ENCODE assay signal across 8 cellular contexts in genomic region chr1:35807614-35808375, GRCh38. TPM values are rescaled to one million over a fixed set of nuclear protein-coding genes. Genes with fewer than 3 reads are reported as not detected.
A peak's percentile ranks its signal among the peaks of the same experiment; 100 is the strongest.
DNase-seq lines count a peak whose midpoint lies in the region; ATAC-seq, FAIRE-seq and TF ChIP-seq lines count a peak whose summit lies in the region.

TSS of gene AGO4 (plus strand) at chr1:35808016. CDS start at chr1:35808417, 401 bp downstream.

- ATAC-seq in HG03045 (IDR thresholded peaks at IDR 0.05; ENCODE audit: unreplicated experiment) (peak; percentile 30), HG03460 (IDR thresholded peaks at IDR 0.05; ENCODE audit: unreplicated experiment) (no peak)

- H3K4me1 ChIP-seq in SJCRH30: no peaks in the 10 kb centered on the region
- H3K4me1 ChIP-seq in cardiac muscle cell (ENCODE audit: low read depth): peaks cover 15% of the 10 kb centered on the region
- peaks cover 77 to 90% of the 10 kb centered on the region in 2 experiments for H3K4me1 ChIP-seq in neutrophil (ENCODE audit: control insufficient read depth in 1 of 2, insufficient read depth in 1 of 2, low read depth in 1 of 2, low read length in 1 of 2)

- DNase-seq in DMS114 treated with DMSO at 0.1 percent for 48 hours (lab: John Stamatoyannopoulos, UW; ENCODE audit: unreplicated experiment) (peak; percentile 27), SJCRH30 (peak; percentile 78 to 80), amniotic epithelial cell (ENCODE audit: low read depth) (peak; percentile 25), cardiac muscle cell (ENCODE audit: low read depth in 1 of 2, low spot score in 1 of 2) (peak; percentile 55 to 85), urothelium cell line (ENCODE audit: low spot score) (peak; percentile 83)

- H3K9me3 ChIP-seq in SJCRH30 (replicated peaks) (no peaks in the 10 kb centered on the region), cardiac muscle cell (ENCODE audit: low read depth) (no peaks in the 10 kb centered on the region), neutrophil (no peaks in the 10 kb centered on the region)

- TF ChIP-seq CTCF in cardiac muscle cell (IDR thresholded peaks at IDR 0.05; ENCODE audit: low read depth, low read length) (no peak), neutrophil (IDR thresholded peaks at IDR 0.05) (no peak)

- FAIRE-seq in urothelium cell line (lab: Jason Lieb, UNC): no peak

- H3K4me3 ChIP-seq in SJCRH30 (peak within 1 kb of the TSS; percentile 89), cardiac muscle cell (peak within 1 kb of the TSS; percentile 70), neutrophil (ENCODE audit: low read depth in 1 of 2, low read length in 1 of 2) (peak within 1 kb of the TSS; percentile 89 to 96)

- H3K27me3 ChIP-seq in SJCRH30 (no peaks in the 10 kb centered on the region), cardiac muscle cell (no peaks in the 10 kb centered on the region), neutrophil (no peaks in the 10 kb centered on the region)

- H3K36me3 ChIP-seq in SJCRH30 (no peaks in the 10 kb centered on the region), cardiac muscle cell (no peaks in the 10 kb centered on the region), neutrophil (no peaks in the 10 kb centered on the region)

- H3K27ac ChIP-seq in SJCRH30 (peak within 1 kb of the TSS; percentile 26), cardiac muscle cell (peak within 1 kb of the TSS; percentile 89), neutrophil (peak within 1 kb of the TSS; percentile 100)

RNA-seq across cellular contexts. Expression of gene AGO4, which starts in this region (rescaled TPM):
- 11.1 and 17.1 TPM in 2 replicates for total RNA-seq in SJCRH30 (2014; rRNA removed; shearing (Covaris generic))
- 15.1 and 21.1 TPM in 2 replicates for total RNA-seq in cardiac muscle cell
- 11.4 and 17.8 TPM in 2 replicates for polyA plus RNA-seq in cardiac muscle cell

Comparison
In these comparisons a context has a peak if more than half of its experiments do, and no peak if none do; other contexts are left out.
1. DNase-seq: peak in every context shown above with its lines; median percentile 83 in urothelium cell line; 79 in SJCRH30; 70 in cardiac muscle cell; 27 in DMS114 treated with DMSO at 0.1 percent for 48 hours; 25 in amniotic epithelial cell.
2. H3K27ac ChIP-seq: peak in every context shown above with its lines; median percentile 100 in neutrophil; 89 in cardiac muscle cell; 26 in SJCRH30.